Comparison of ENCODE assay signal across 12 cellular contexts in genomic region chr6:157813191-157813590, GRCh38. TPM values are rescaled to one million over a fixed set of nuclear protein-coding genes. Genes with fewer than 3 reads are reported as not detected.
DNase-seq lines count a peak whose midpoint lies in the region; ATAC-seq, FAIRE-seq and TF ChIP-seq lines count a peak whose summit lies in the region.
"Had no signal": no experiment of that assay in that cellular context is flagged by ENCODE, and none has a peak within 500 bp of the region (broad histone marks: within the 10 kb centered on the region; RNA-seq: fewer than 3 reads in every experiment).

No MANE protein-coding gene starts in this region.

- peak; percentile 18 for DNase-seq in activated CD8-positive, alpha-beta T cell treated with anti-CD3 and anti-CD28 coated beads for 36 hours
- no peak for DNase-seq in activated CD8-positive, alpha-beta T cell treated with anti-CD3 and anti-CD28 coated beads, Interleukin-2, amount 10 ng/mL, durations not matched to agents 7 days and 5 days
- peak; percentile 52 for DNase-seq in fibroblast of pulmonary artery (ENCODE audit: low read depth)
- peak; percentile 70 for DNase-seq in osteoblast (ENCODE audit: insufficient read length, low spot score, missing footprints)
- DNase-seq in uterus: peak; percentile 54 to 62
- no peak for DNase-seq in OCI-LY7 (ENCODE audit: low spot score)
- no peak for DNase-seq in GM12892 (ENCODE audit: insufficient read length)
- DNase-seq: GDM1; kidney glomerular epithelial cell; NCI-H1436 treated with DMSO at 0.1 percent for 48 hours; stimulated activated naive CD4-positive, alpha-beta T cell had no signal

- H3K9me2 ChIP-seq in OCI-LY7 (ENCODE audit: insufficient read depth, low read length): no peaks in the 10 kb centered on the region

- peaks cover 10% of the 10 kb centered on the region for H3K9me3 Mint-ChIP-seq in activated CD8-positive, alpha-beta T cell treated with anti-CD3 and anti-CD28 coated beads for 36 hours
- peaks cover 8% of the 10 kb centered on the region for H3K9me3 Mint-ChIP-seq in activated CD8-positive, alpha-beta T cell treated with anti-CD3 and anti-CD28 coated beads, Interleukin-2, amount 10 ng/mL, durations not matched to agents 7 days and 5 days (ENCODE audit: insufficient read depth)

- H3K4me3 ChIP-seq in fibroblast of pulmonary artery (replicated peaks; ENCODE audit: low read depth, low read length): no peak overlapping the region
- H3K4me3 ChIP-seq in osteoblast (ENCODE audit: insufficient read depth, low read length): peak overlapping the region; percentile 26
- H3K4me3 ChIP-seq in uterus: no peak overlapping the region
- no peak overlapping the region for H3K4me3 ChIP-seq in OCI-LY7 (ENCODE audit: low read depth, low read length, poor library complexity, severe bottlenecking)

- POLR2A ChIA-PET in activated CD8-positive, alpha-beta T cell treated with anti-CD3 and anti-CD28 coated beads for 36 hours (lab: Charles Lee): interaction anchor here (0.7 to 2.6 kb wide), 4 partner anchors 9 to 307 kb away, joined by 3 to 12 read pairs (median 4); no protein-coding TSS in a partner anchor
- POLR2A ChIA-PET in activated CD8-positive, alpha-beta T cell treated with anti-CD3 and anti-CD28 coated beads, Interleukin-2, amount 10 ng/mL, durations not matched to agents 7 days and 5 days (lab: Charles Lee): interaction anchor here (0.8 kb wide), 1 partner anchor 33 kb away, joined by 3 read pairs; no protein-coding TSS in a partner anchor
- POLR2A ChIA-PET in OCI-LY7 (lab: Charles Lee): no interaction called here

- H3K4me3 Mint-ChIP-seq in activated CD8-positive, alpha-beta T cell treated with anti-CD3 and anti-CD28 coated beads for 36 hours: no peak overlapping the region
- no peak overlapping the region for H3K4me3 Mint-ChIP-seq in activated CD8-positive, alpha-beta T cell treated with anti-CD3 and anti-CD28 coated beads, Interleukin-2, amount 10 ng/mL, durations not matched to agents 7 days and 5 days

- H3K4me1 Mint-ChIP-seq in activated CD8-positive, alpha-beta T cell treated with anti-CD3 and anti-CD28 coated beads for 36 hours (ENCODE audit: low read depth): peaks cover 39% of the 10 kb centered on the region
- peaks cover 30% of the 10 kb centered on the region for H3K4me1 Mint-ChIP-seq in activated CD8-positive, alpha-beta T cell treated with anti-CD3 and anti-CD28 coated beads, Interleukin-2, amount 10 ng/mL, durations not matched to agents 7 days and 5 days (ENCODE audit: low read depth)

- peaks cover 37% of the 10 kb centered on the region for H3K4me1 ChIP-seq in osteoblast (ENCODE audit: insufficient read depth, low read length)
- peaks cover 3 to 22% of the 10 kb centered on the region in 2 donors for H3K4me1 ChIP-seq in uterus
- peaks cover 41% of the 10 kb centered on the region for H3K4me1 ChIP-seq in OCI-LY7 (ENCODE audit: insufficient read depth, low read length, poor library complexity, severe bottlenecking)

- H3K36me3 ChIP-seq in osteoblast (ENCODE audit: insufficient read depth, low read length) (no peaks in the 10 kb centered on the region), uterus (no peaks in the 10 kb centered on the region), OCI-LY7 (ENCODE audit: insufficient read depth, low read length) (no peaks in the 10 kb centered on the region; the same call in 1 of the 2 replicates)

- no peaks in the 10 kb centered on the region for H3K79me2 ChIP-seq in osteoblast (ENCODE audit: insufficient read depth, low read length)
- H3K79me2 ChIP-seq in OCI-LY7 (ENCODE audit: insufficient read depth, low read depth, low read length): no peaks in the 10 kb centered on the region

- no TSS peak for BruUV-seq in OCI-LY7 (replicated peaks; lab: Mats Ljungman, UMichigan)

- no peaks in the 10 kb centered on the region for H4K20me1 ChIP-seq in osteoblast (ENCODE audit: insufficient read depth, low read length)
- H4K20me1 ChIP-seq in OCI-LY7 (ENCODE audit: insufficient read depth, low read length): no peaks in the 10 kb centered on the region

- peak; percentile 63 for ATAC-seq in activated CD8-positive, alpha-beta T cell treated with anti-CD3 and anti-CD28 coated beads for 36 hours
- no peak for ATAC-seq in activated CD8-positive, alpha-beta T cell treated with anti-CD3 and anti-CD28 coated beads, Interleukin-2, amount 10 ng/mL, durations not matched to agents 7 days and 5 days
- ATAC-seq in HG02973 (IDR thresholded peaks at IDR 0.05; ENCODE audit: unreplicated experiment): no peak

- peak overlapping the region; percentile 50 for H3K27ac Mint-ChIP-seq in activated CD8-positive, alpha-beta T cell treated with anti-CD3 and anti-CD28 coated beads for 36 hours
- H3K27ac Mint-ChIP-seq in activated CD8-positive, alpha-beta T cell treated with anti-CD3 and anti-CD28 coated beads, Interleukin-2, amount 10 ng/mL, durations not matched to agents 7 days and 5 days: no peak overlapping the region

- H3K4me2 ChIP-seq in osteoblast (ENCODE audit: insufficient read depth, low read length): peak overlapping the region; percentile 77
- H3K4me2 ChIP-seq in OCI-LY7 (ENCODE audit: low read length): no peak overlapping the region

- CTCF ChIA-PET in activated CD8-positive, alpha-beta T cell treated with anti-CD3 and anti-CD28 coated beads for 36 hours (lab: Charles Lee): interaction anchor here (1.2 to 1.6 kb wide), 2 partner anchors 57 to 60 kb away, joined by 3 to 5 read pairs; no protein-coding TSS in a partner anchor
- CTCF ChIA-PET in activated CD8-positive, alpha-beta T cell treated with anti-CD3 and anti-CD28 coated beads, Interleukin-2, amount 10 ng/mL, durations not matched to agents 7 days and 5 days (lab: Charles Lee): no interaction called here
- CTCF ChIA-PET in OCI-LY7 (lab: Charles Lee; ENCODE audit: unreplicated experiment): no interaction called here

- no peak for TF ChIP-seq CTCF in activated CD8-positive, alpha-beta T cell treated with anti-CD3 and anti-CD28 coated beads for 36 hours (IDR thresholded peaks at IDR 0.05)
- TF ChIP-seq CTCF in fibroblast of pulmonary artery (IDR thresholded peaks at IDR 0.05; ENCODE audit: low read length, missing control alignments) (no peak), osteoblast (IDR thresholded peaks at IDR 0.05; ENCODE audit: extremely low read depth, low read depth, low read length) (no peak), uterus (IDR thresholded peaks at IDR 0.05) (no peak), OCI-LY7 (conservative IDR thresholded peaks at IDR 0.05; ENCODE audit: low read length) (no peak)

- H3K9me3 ChIP-seq in osteoblast (ENCODE audit: low read depth, low read length) (peaks cover 3% of the 10 kb centered on the region), uterus (no peaks in the 10 kb centered on the region), OCI-LY7 (ENCODE audit: low read length) (peaks cover 9% of the 10 kb centered on the region; the same call in 1 of the 2 replicates)

- H3K36me3 Mint-ChIP-seq in activated CD8-positive, alpha-beta T cell treated with anti-CD3 and anti-CD28 coated beads for 36 hours (ENCODE audit: low read depth): peaks cover 7% of the 10 kb centered on the region
- no peaks in the 10 kb centered on the region for H3K36me3 Mint-ChIP-seq in activated CD8-positive, alpha-beta T cell treated with anti-CD3 and anti-CD28 coated beads, Interleukin-2, amount 10 ng/mL, durations not matched to agents 7 days and 5 days (ENCODE audit: low read depth)

- TF ChIP-seq POLR2A in uterus (IDR thresholded peaks at IDR 0.05) (no peak), GM12892 (IDR thresholded peaks at IDR 0.05; ENCODE audit: low read depth, low read length) (no peak)

- no peaks in the 10 kb centered on the region for H3K27me3 ChIP-seq in osteoblast (ENCODE audit: insufficient read depth, low read length)
- no peaks in the 10 kb centered on the region for H3K27me3 ChIP-seq in uterus

- intact Hi-C loops in activated CD8-positive, alpha-beta T cell treated with anti-CD3 and anti-CD28 coated beads for 36 hours (cut with micrococcal nuclease): no loop called here
- intact Hi-C loops in uterus (cut with DNase I; ENCODE audit: low total_unique reads) (no loop called here), OCI-LY7 (cut with micrococcal nuclease; ENCODE audit: unreplicated experiment) (loop anchor here (5.0 kb wide), 1 partner anchor 51 kb away; no protein-coding TSS in a partner anchor)

- no peak for FAIRE-seq in GM12892 (lab: Jason Lieb, UNC)

- H3K27ac ChIP-seq in osteoblast (ENCODE audit: low read depth, low read length) (peak overlapping the region; percentile 98), uterus (peak overlapping the region; percentile 79 to 83), OCI-LY7 (ENCODE audit: low read depth, low read length, poor library complexity, severe bottlenecking) (no peak overlapping the region)

- H2AFZ ChIP-seq in osteoblast (ENCODE audit: low read length) (peak overlapping the region; percentile 58), OCI-LY7 (ENCODE audit: low read length) (no peak overlapping the region)

- H3K27me3 Mint-ChIP-seq in activated CD8-positive, alpha-beta T cell treated with anti-CD3 and anti-CD28 coated beads for 36 hours: peaks cover 2% of the 10 kb centered on the region
- H3K27me3 Mint-ChIP-seq in activated CD8-positive, alpha-beta T cell treated with anti-CD3 and anti-CD28 coated beads, Interleukin-2, amount 10 ng/mL, durations not matched to agents 7 days and 5 days (ENCODE audit: low read depth): peaks cover 17% of the 10 kb centered on the region

RNA-seq across cellular contexts. Expression of gene SNX9, which starts 9.9 kb away (rescaled TPM):
- total RNA-seq in activated CD8-positive, alpha-beta T cell treated with anti-CD3 and anti-CD28 coated beads for 36 hours: 10 to 100 TPM; 44.9 to 45.1 TPM
- 1 to 10 TPM; 9.1 to 9.2 TPM for total RNA-seq in activated CD8-positive, alpha-beta T cell treated with anti-CD3 and anti-CD28 coated beads, Interleukin-2, amount 10 ng/mL, durations not matched to agents 7 days and 5 days
- total RNA-seq in osteoblast (147 and 177 TPM in 2 replicates), uterus (10 to 100 TPM; 31.0 to 65.9 (median 50.5) TPM), OCI-LY7 (2022) (not detected in 2 replicates)
- not detected in 2 replicates for total RNA-seq in OCI-LY7 (2014; rRNA removed; shearing (Covaris generic))
- polyA plus RNA-seq in GM12892 (2012; ENCODE audit: missing spikeins): 7.8 TPM

Comparison
In these comparisons a context has a peak if more than half of its experiments do, and no peak if none do; other contexts are left out.
1. DNase-seq: peak in activated CD8-positive, alpha-beta T cell treated with anti-CD3 and anti-CD28 coated beads for 36 hours (single experiment), fibroblast of pulmonary artery (single experiment), osteoblast (single experiment) and uterus (2 of 2); none in activated CD8-positive, alpha-beta T cell treated with anti-CD3 and anti-CD28 coated beads, Interleukin-2, amount 10 ng/mL, durations not matched to agents 7 days and 5 days (single experiment), OCI-LY7 (single experiment) and GM12892 (single experiment).
2. RNA of gene SNX9, which starts 9.9 kb away (total RNA-seq): 147 to 177 TPM in osteoblast, 31.0 to 65.9 TPM in uterus, 44.9 to 45.1 TPM in activated CD8-positive, alpha-beta T cell treated with anti-CD3 and anti-CD28 coated beads for 36 hours and 9.1 to 9.2 TPM in activated CD8-positive, alpha-beta T cell treated with anti-CD3 and anti-CD28 coated beads, Interleukin-2, amount 10 ng/mL, durations not matched to agents 7 days and 5 days; not detected in OCI-LY7; every median in the first group is over 4 times any median in the second.